Comparison of ENCODE assay signal across 12 cellular contexts in genomic region chr1:177567393-177567792, GRCh38.
A peak's percentile ranks its signal among the peaks of the same experiment; 100 is the strongest.
DNase-seq lines count a peak whose midpoint lies in the region; ATAC-seq, FAIRE-seq and TF ChIP-seq lines count a peak whose summit lies in the region.
"Had no signal": no experiment of that assay in that cellular context is flagged by ENCODE, and none has a peak within 500 bp of the region (broad histone marks: within the 10 kb centered on the region; RNA-seq: fewer than 3 reads in every experiment).

No MANE protein-coding gene starts in this region.

- no TSS peak for BruUV-seq in HepG2 (replicated peaks; lab: Mats Ljungman, UMichigan)

- TF ChIP-seq POLR2A in HepG2 (IDR thresholded peaks at IDR 0.05; ENCODE audit: insufficient read depth in 1 of 2, low read depth in 2 of 2, low read length in 2 of 2): no peak

- POLR2A ChIA-PET in WTC11 (lab: Charles Lee) (interaction anchor here (0.6 kb wide), 1 partner anchor 26 kb away, joined by 4 read pairs; no protein-coding TSS in a partner anchor), HepG2 (lab: Yijun Ruan, JAX) (no interaction called here)

- H3K36me3 Mint-ChIP-seq in HFFc6 (ENCODE audit: low read depth) (no peaks in the 10 kb centered on the region), WTC11 (no peaks in the 10 kb centered on the region)
- H3K36me3 Mint-ChIP-seq: immature natural killer cell had no signal

- no peaks in the 10 kb centered on the region for H3K9me3 ChIP-seq in HepG2 (ENCODE audit: low read length)
- H3K9me3 ChIP-seq: upper lobe of left lung had no signal

- no peaks in the 10 kb centered on the region for H3K79me2 ChIP-seq in HepG2 (ENCODE audit: insufficient read depth, low read length)

- FAIRE-seq in HepG2 (lab: Jason Lieb, UNC): peak; percentile 53
- FAIRE-seq: astrocyte had no signal

- no peaks in the 10 kb centered on the region for H3K4me1 Mint-ChIP-seq in HFFc6 (ENCODE audit: low read depth)
- peaks cover 10% of the 10 kb centered on the region; the same call in 1 of the 2 replicates for H3K4me1 Mint-ChIP-seq in WTC11
- H3K4me1 Mint-ChIP-seq: immature natural killer cell had no signal

- WGBS in HepG2 (ENCODE audit: low lambda C conversion rate): 10% methylated on average over 1 of the region's 1 CpG

- in situ Hi-C loops in HepG2 (cut with HindIII; ENCODE audit: extremely low pct_ligation_motif_present, low pct_unique_long_range_greater_than_20kb): no loop called here

- intact Hi-C loops in HepG2 (cut with micrococcal nuclease; ENCODE audit: unreplicated experiment): no loop called here

- H3K27ac Mint-ChIP-seq in HFFc6: no peak overlapping the region
- no peak overlapping the region for H3K27ac Mint-ChIP-seq in WTC11
- H3K27ac Mint-ChIP-seq: immature natural killer cell had no signal

- TF ChIP-seq CTCF in HFFc6 (IDR thresholded peaks at IDR 0.05): 0 out of 2 replicates have a peak, but pooled peaks have one; percentile 16
- no peak for TF ChIP-seq CTCF in WTC11 (IDR thresholded peaks at IDR 0.05)
- TF ChIP-seq CTCF in HepG2 (CRISPR knock-in tag; IDR thresholded peaks at IDR 0.05): no peak

- H3K9ac ChIP-seq in HepG2 (ENCODE audit: insufficient read depth, low read depth, low read length): no peak overlapping the region

- no peak overlapping the region for H2AFZ ChIP-seq in HepG2 (ENCODE audit: low read length)

- no peak overlapping the region for H3K27ac ChIP-seq in HepG2 (ENCODE audit: extremely low read length, insufficient read depth, low read length)
- H3K27ac ChIP-seq: upper lobe of left lung had no signal

- H3K4me3 Mint-ChIP-seq in HFFc6 (no peak overlapping the region), WTC11 (no peak overlapping the region)
- H3K4me3 Mint-ChIP-seq: immature natural killer cell had no signal

- H4K20me1 ChIP-seq in HepG2 (ENCODE audit: insufficient read depth, low read length): no peaks in the 10 kb centered on the region

- ATAC-seq in WTC11 (peak; percentile 71), HepG2 (peak; percentile 50; the same call in 2 of the 3 replicates), HG03095 (IDR thresholded peaks at IDR 0.05; ENCODE audit: unreplicated experiment) (no peak)

- TF ChIP-seq RAD21 in HepG2 (CRISPR knock-in tag; IDR thresholded peaks at IDR 0.05): no peak

- H3K9me3 Mint-ChIP-seq in HFFc6 (peaks cover 13% of the 10 kb centered on the region), WTC11 (no peaks in the 10 kb centered on the region)

- H3K4me3 ChIP-seq in HepG2 (replicated peaks in 1 of 3; ENCODE audit: insufficient read depth in 1 of 3, low read depth in 2 of 3, low read length in 3 of 3): no peak overlapping the region
- H3K4me3 ChIP-seq: upper lobe of left lung had no signal

- H3K27me3 ChIP-seq in HepG2 (ENCODE audit: control insufficient read depth in 1 of 2, insufficient read depth in 2 of 2, low read length in 2 of 2): no peaks in the 10 kb centered on the region
- H3K27me3 ChIP-seq: upper lobe of left lung had no signal

- peaks cover 33% of the 10 kb centered on the region for H3K4me1 ChIP-seq in HepG2 (ENCODE audit: insufficient read depth, low read length)
- H3K4me1 ChIP-seq: upper lobe of left lung had no signal

- no peaks in the 10 kb centered on the region for H3K36me3 ChIP-seq in HepG2 (replicated peaks in 1 of 2; ENCODE audit: control insufficient read depth in 1 of 2, insufficient read depth in 2 of 2, low read length in 2 of 2)
- H3K36me3 ChIP-seq: upper lobe of left lung had no signal

- H3K27me3 Mint-ChIP-seq in HFFc6 (ENCODE audit: insufficient read depth): no peaks in the 10 kb centered on the region
- H3K27me3 Mint-ChIP-seq in WTC11 (ENCODE audit: low read depth): no peaks in the 10 kb centered on the region; the same call in 1 of the 2 replicates

- TF ChIP-seq EP300 in HepG2 (IDR thresholded peaks at IDR 0.05; ENCODE audit: low read depth in 2 of 2, low read length in 2 of 2): no peak
- no peak for TF ChIP-seq EP300 in HepG2 (CRISPR knock-in tag; IDR thresholded peaks at IDR 0.05; ENCODE audit: borderline replicate concordance)

- CTCF ChIA-PET in WTC11 (lab: Charles Lee): interaction anchor here (0.6 to 1.4 kb wide), 3 partner anchors 10 to 381 kb away, joined by 3 read pairs; no protein-coding TSS in a partner anchor
- CTCF ChIA-PET in HepG2 (lab: Yijun Ruan, JAX; ENCODE audit: low intra/inter-chr PET ratio, low total read pairs): no interaction called here

- DNase-seq in DMS53 (lab: John Stamatoyannopoulos, UW) (peak; percentile 70), HFFc6 (no peak), WTC11 (ENCODE audit: low spot score) (peak; percentile 22), HepG2 (ENCODE audit: low spot score) (peak; percentile 2), NCI-H774 (lab: John Stamatoyannopoulos, UW) (no peak), A172 (ENCODE audit: low spot score) (no peak), middle frontal gyrus (ENCODE audit: extremely low spot score, low spot score) (no peak)
- DNase-seq: immature natural killer cell, NCI-H1436, upper lobe of left lung had no signal

- no peak overlapping the region for H3K4me2 ChIP-seq in HepG2 (ENCODE audit: low read depth, low read length)

TF ChIP-seq in WTC11, 78 proteins besides CTCF, POLR2A, EP300 and RAD21 (continues in another document):
- no peak for TF ChIP-seq EMX1 (CRISPR knock-in tag; IDR thresholded peaks at IDR 0.05)
- no peak for TF ChIP-seq SMAD3 (CRISPR knock-in tag; IDR thresholded peaks at IDR 0.05; ENCODE audit: borderline replicate concordance)
- TF ChIP-seq GRHL2 (CRISPR knock-in tag; IDR thresholded peaks at IDR 0.05; ENCODE audit: insufficient replicate concordance, severe bottlenecking): no peak
- no peak for TF ChIP-seq CREM (CRISPR knock-in tag; IDR thresholded peaks at IDR 0.05)
- TF ChIP-seq NFATC4 (CRISPR knock-in tag; IDR thresholded peaks at IDR 0.05): no peak
- TF ChIP-seq ZNF423 (CRISPR knock-in tag; IDR thresholded peaks at IDR 0.05): no peak
- no peak for TF ChIP-seq TP53 (CRISPR knock-in tag; IDR thresholded peaks at IDR 0.05)
- no peak for TF ChIP-seq CREB1 (CRISPR knock-in tag; IDR thresholded peaks at IDR 0.05)
- TF ChIP-seq PRRX2 (CRISPR knock-in tag; IDR thresholded peaks at IDR 0.05): no peak
- no peak for TF ChIP-seq MAX (CRISPR knock-in tag; IDR thresholded peaks at IDR 0.05)
- no peak for TF ChIP-seq CDX4 (CRISPR knock-in tag; IDR thresholded peaks at IDR 0.05; ENCODE audit: borderline replicate concordance)

TF ChIP-seq in HepG2, 621 proteins besides CTCF, POLR2A, EP300 and RAD21:
- TF ChIP-seq ZNF513 (CRISPR knock-in tag; conservative IDR thresholded peaks at IDR 0.05) (no peak), TFAP4 (IDR thresholded peaks at IDR 0.05; ENCODE audit: borderline replicate concordance, low read depth) (peak; percentile 55; the same call in 1 of the 2 replicates), GMEB1 (CRISPR knock-in tag; IDR thresholded peaks at IDR 0.05; ENCODE audit: borderline replicate concordance) (no peak), TIGD3 (CRISPR knock-in tag; IDR thresholded peaks at IDR 0.05; ENCODE audit: borderline replicate concordance) (no peak), ZNF567 (CRISPR knock-in tag; IDR thresholded peaks at IDR 0.05; ENCODE audit: borderline replicate concordance) (no peak), ELF1 (CRISPR knock-in tag; IDR thresholded peaks at IDR 0.05) (no peak), ZNF253 (CRISPR knock-in tag; IDR thresholded peaks at IDR 0.05; ENCODE audit: borderline replicate concordance) (no peak), ZSCAN12 (CRISPR knock-in tag; IDR thresholded peaks at IDR 0.05) (no peak)

Comparison
In these comparisons a context has a peak if more than half of its experiments do, and no peak if none do; other contexts are left out.
1. DNase-seq: peak in DMS53 (single experiment), WTC11 (single experiment) and HepG2 (single experiment); none in HFFc6 (single experiment), NCI-H774 (single experiment), A172 (single experiment) and middle frontal gyrus (single experiment).